Comparison of ENCODE assay signal across 15 cellular contexts in the genomic region with DNA sequence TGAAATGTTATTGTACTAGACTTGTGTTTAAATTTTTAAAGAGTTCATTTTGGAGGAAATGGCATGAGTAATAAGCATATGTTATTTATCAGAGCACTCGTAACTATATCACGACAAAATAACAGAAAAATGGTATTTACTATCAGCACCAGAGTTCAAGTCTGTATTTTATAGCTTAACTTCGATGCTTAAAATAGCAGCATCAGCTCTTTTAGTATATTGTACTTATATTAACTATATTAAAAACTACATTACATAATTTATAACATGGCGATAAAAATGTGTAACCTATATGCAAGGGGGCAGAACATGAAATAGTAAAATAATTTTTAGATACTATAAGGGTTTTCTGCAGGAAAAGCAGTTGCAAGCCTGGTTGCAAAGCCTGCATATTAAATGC. TPM values are rescaled to one million over a fixed set of nuclear protein-coding genes. Genes with fewer than 3 reads are reported as not detected.
DNase-seq lines count a peak whose midpoint lies in the region; ATAC-seq and TF ChIP-seq lines count a peak whose summit lies in the region.
"Had no signal": no experiment of that assay in that cellular context is flagged by ENCODE, and none has a peak within 500 bp of the region (broad histone marks: within the 10 kb centered on the region; RNA-seq: fewer than 3 reads in every experiment).

No MANE protein-coding gene starts in this region.

- intact Hi-C loops in left ventricle myocardium inferior (cut with micrococcal nuclease), result no loop called here
- intact Hi-C loops in left cardiac atrium (cut with DNase I), result no loop called here

- H3K27ac Mint-ChIP-seq in T-helper 17 cell, result peak overlapping the region; percentile 37
- H3K27ac Mint-ChIP-seq: CD4-positive, CD25-positive, alpha-beta regulatory T cell had no signal

- DNase-seq in left ventricle myocardium inferior (no peak), left cardiac atrium (no peak), T-helper 17 cell (no peak), fibroblast of villous mesenchyme (ENCODE audit: low read depth) (peak; percentile 14), thoracic aorta (ENCODE audit: low spot score) (no peak), amniotic stem cell (lab: John Stamatoyannopoulos, UW) (no peak)
- no peak for DNase-seq in activated effector memory CD4-positive, alpha-beta T cell treated with Interleukin-2 at 50 U/mL for 16 hours
- DNase-seq in activated naive CD4-positive, alpha-beta T cell treated with anti-CD3 and anti-CD28 coated beads, Interleukin-2, amount 50 U/mL, for 16 hours, result no peak
- DNase-seq: ACHN; Calu3; CD4-positive, CD25-positive, alpha-beta regulatory T cell; DMS 273 treated with DMSO at 0.1 percent for 48 hours had no signal

- H3K4me3 ChIP-seq in left ventricle myocardium inferior, result no peak overlapping the region
- H3K4me3 ChIP-seq in fibroblast of villous mesenchyme (ENCODE audit: low read depth, low read length), result no peak overlapping the region
- no peak overlapping the region for H3K4me3 ChIP-seq in thoracic aorta
- H3K4me3 ChIP-seq: BLaER1 treated with 17β-estradiol and CSF1 and Interleukin-3, amounts not matched to agents 10 nM and 100 nM; HAP-1 had no signal

- no peaks in the 10 kb centered on the region for H3K27me3 ChIP-seq in left ventricle myocardium inferior (ENCODE audit: low read depth)
- no peaks in the 10 kb centered on the region for H3K27me3 ChIP-seq in thoracic aorta (replicated peaks; ENCODE audit: insufficient read depth)
- H3K27me3 ChIP-seq: BLaER1 treated with 17β-estradiol and CSF1 and Interleukin-3, amounts not matched to agents 10 nM and 100 nM had no signal

- H3K9me3 ChIP-seq in left ventricle myocardium inferior (replicated peaks) (no peaks in the 10 kb centered on the region), T-helper 17 cell (ENCODE audit: control insufficient read depth, low read length, poor library complexity, severe bottlenecking) (no peaks in the 10 kb centered on the region), thoracic aorta (no peaks in the 10 kb centered on the region)
- H3K9me3 ChIP-seq: BLaER1 treated with 17β-estradiol and CSF1 and Interleukin-3, amounts not matched to agents 10 nM and 100 nM; HAP-1 had no signal

- no peaks in the 10 kb centered on the region for H3K36me3 ChIP-seq in left ventricle myocardium inferior
- H3K36me3 ChIP-seq in thoracic aorta, result no peaks in the 10 kb centered on the region
- H3K36me3 ChIP-seq: BLaER1 treated with 17β-estradiol and CSF1 and Interleukin-3, amounts not matched to agents 10 nM and 100 nM; HAP-1 had no signal

- no peak for ATAC-seq in left cardiac atrium
- ATAC-seq in T-helper 17 cell, result no peak
- ATAC-seq in thoracic aorta (ENCODE audit: insufficient number of reproducible peaks, low FRiP score, low read depth), result no peak

- peaks cover 5% of the 10 kb centered on the region for H3K4me1 Mint-ChIP-seq in T-helper 17 cell

- no peak for TF ChIP-seq CTCF in left ventricle myocardium inferior (IDR thresholded peaks at IDR 0.05; ENCODE audit: borderline replicate concordance)
- TF ChIP-seq CTCF in fibroblast of villous mesenchyme (IDR thresholded peaks at IDR 0.05; ENCODE audit: insufficient read depth, low read depth, low read length), result no peak
- no peak for TF ChIP-seq CTCF in thoracic aorta (IDR thresholded peaks at IDR 0.05)

- no peaks in the 10 kb centered on the region for H3K27me3 Mint-ChIP-seq in T-helper 17 cell

- no peaks in the 10 kb centered on the region for H3K36me3 Mint-ChIP-seq in T-helper 17 cell (ENCODE audit: low read depth)
- H3K36me3 Mint-ChIP-seq: CD4-positive, CD25-positive, alpha-beta regulatory T cell had no signal

- H3K4me3 Mint-ChIP-seq in T-helper 17 cell, result no peak overlapping the region
- H3K4me3 Mint-ChIP-seq: CD4-positive, CD25-positive, alpha-beta regulatory T cell had no signal

- peak overlapping the region; percentile 72 for H3K27ac ChIP-seq in left ventricle myocardium inferior (replicated peaks)
- peak overlapping the region; percentile 49 to 67 for H3K27ac ChIP-seq in thoracic aorta
- H3K27ac ChIP-seq: BLaER1 treated with 17β-estradiol and CSF1 and Interleukin-3, amounts not matched to agents 10 nM and 100 nM; HL-60 had no signal

- peaks cover 20% of the 10 kb centered on the region for H3K4me1 ChIP-seq in left ventricle myocardium inferior
- H3K4me1 ChIP-seq in thoracic aorta (ENCODE audit: control insufficient read depth in 1 of 2, low read depth in 2 of 2), result peaks cover 0 to 31% of the 10 kb centered on the region in 2 donors
- H3K4me1 ChIP-seq: HAP-1 had no signal

RNA-seq across cellular contexts. Expression of a gene that starts 52.9 kb away (rescaled TPM):
- 4.3 TPM for total RNA-seq in left ventricle myocardium inferior
- 10 to 100 TPM in 1 of 2 donors, 1 to 10 TPM in 1; 9.9 to 11.6 TPM for total RNA-seq in left cardiac atrium
- 10 to 100 TPM; 46.0 to 64.4 TPM for total RNA-seq in T-helper 17 cell
- 35.4 and 54.4 TPM in 2 replicates for total RNA-seq in fibroblast of villous mesenchyme
- 10 to 100 TPM; 21.8 to 37.5 TPM for total RNA-seq in thoracic aorta

RNA-seq across cellular contexts. Expression of a gene that starts 53.4 kb away (rescaled TPM):
- 46.0 TPM for total RNA-seq in left ventricle myocardium inferior
- total RNA-seq in left cardiac atrium, result 10 to 100 TPM; 33.2 to 36.9 TPM
- total RNA-seq in T-helper 17 cell, result 100 to 1,000 TPM; 172 to 197 TPM
- 16.8 and 22.9 TPM in 2 replicates for total RNA-seq in fibroblast of villous mesenchyme
- 10 to 100 TPM; 46.7 to 58.3 TPM for total RNA-seq in thoracic aorta
